Comparison of ENCODE assay signal across 31 cellular contexts in the genomic region with DNA sequence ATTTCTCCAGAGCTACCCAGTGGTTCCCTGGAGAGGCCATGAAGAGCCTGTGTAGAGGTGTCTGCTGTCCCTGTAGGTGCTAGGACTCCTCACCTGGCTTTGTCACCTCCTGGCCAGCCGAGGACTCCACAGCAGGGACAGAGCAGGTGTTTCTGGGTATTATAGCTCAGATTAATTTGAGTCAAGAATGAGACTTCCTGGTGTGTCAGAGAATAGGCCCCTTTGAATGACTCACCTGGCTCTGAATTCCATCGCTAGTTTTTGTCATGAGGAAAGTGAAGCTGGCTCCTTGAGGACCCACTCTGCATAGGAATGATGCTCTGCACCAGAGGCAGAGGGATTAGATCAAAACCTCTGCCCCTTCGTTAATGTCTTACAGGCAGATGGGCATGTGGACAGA.
DNase-seq lines count a peak whose midpoint lies in the region; ATAC-seq, FAIRE-seq and TF ChIP-seq lines count a peak whose summit lies in the region.
"Had no signal": no experiment of that assay in that cellular context is flagged by ENCODE, and none has a peak within 500 bp of the region (broad histone marks: within the 10 kb centered on the region; RNA-seq: fewer than 3 reads in every experiment).

No MANE protein-coding gene starts in this region.

- no peak for TF ChIP-seq EP300 in SK-N-SH (IDR thresholded peaks at IDR 0.05; ENCODE audit: borderline replicate concordance in 1 of 2, low read depth in 1 of 2, low read length in 1 of 2)
- TF ChIP-seq EP300 in esophagus muscularis mucosa (IDR thresholded peaks at IDR 0.05): no peak

- intact Hi-C loops in PC-9 (cut with micrococcal nuclease; ENCODE audit: unreplicated experiment) (no loop called here), esophagus muscularis mucosa (cut with DNase I) (no loop called here)

- no peak overlapping the region for H3K4me2 ChIP-seq in SK-N-SH
- no peak overlapping the region for H3K4me2 ChIP-seq in PC-9

- no peak for TF ChIP-seq RAD21 in SK-N-SH (IDR thresholded peaks at IDR 0.05; ENCODE audit: low read length)

- FAIRE-seq in urothelium cell line (lab: Jason Lieb, UNC): peak; percentile 9
- FAIRE-seq: HepG2, pancreas, small intestine had no signal

- H4K20me1 ChIP-seq in SK-N-SH (ENCODE audit: insufficient read depth) (peaks cover 10% of the 10 kb centered on the region; the same call in 1 of the 2 replicates), PC-9 (ENCODE audit: insufficient read depth) (0 out of 2 replicates have a peak, but pooled peaks cover 4% of the 10 kb centered on the region)

- no peaks in the 10 kb centered on the region for H3K27me3 ChIP-seq in SK-N-SH (ENCODE audit: insufficient read depth)
- H3K27me3 ChIP-seq in PC-9 (ENCODE audit: insufficient read depth, low read depth): no peaks in the 10 kb centered on the region
- peaks cover 0 to 29% (median 0%) of the 10 kb centered on the region in 4 donors for H3K27me3 ChIP-seq in esophagus muscularis mucosa
- H3K27me3 ChIP-seq: pancreas, thyroid gland had no signal

- BruUV-seq in PC-9 (replicated peaks; lab: Mats Ljungman, UMichigan): no TSS peak

- no peak for DNase-seq in SK-N-SH
- DNase-seq in PC-9: peak; percentile 30 to 78
- peak; percentile 64 for DNase-seq in esophagus muscularis mucosa (ENCODE audit: extremely low spot score)
- DNase-seq in urothelium cell line (ENCODE audit: low spot score): peak; percentile 21
- DNase-seq: activated CD4-positive, alpha-beta T cell treated with anti-CD3 and anti-CD28 coated beads for 48 hours; activated CD8-positive, alpha-beta memory T cell treated with anti-CD3 and anti-CD28 coated beads for 24 hours; activated gamma-delta T cell; activated T-cell treated with anti-CD3 and anti-CD28 coated beads, Interleukin-2, amount 50 U/mL, for 24 hours; CD4-positive, alpha-beta T cell; DMS 273 treated with DMSO at 0.1 percent for 48 hours; H9; NCI-H1092; NCI-H2029; NCI-H69; nephron progenitor cell; pancreas; retina; RPMI8226; small intestine; stimulated activated CD4-positive, alpha-beta T cell treated with anti-CD3 and anti-CD28 coated beads, Interleukin-1b, Interleukin-23, amount 100 ng/mL, for 48 hours; stimulated activated CD8-positive, alpha-beta memory T cell treated with anti-CD3 and anti-CD28 coated beads, Interleukin-4, amount 100 ng/mL, for 48 hours; stomach; thyroid gland; WERI-Rb-1 had no signal

- H3K4me3 ChIP-seq in SK-N-SH (ENCODE audit: low read depth in 2 of 2, low read length in 1 of 2) (no peak overlapping the region), PC-9 (no peak overlapping the region), esophagus muscularis mucosa (no peak overlapping the region)
- H3K4me3 ChIP-seq: pancreas, SK-N-MC, stomach, thyroid gland had no signal

- H2AFZ ChIP-seq in SK-N-SH (ENCODE audit: low read depth) (no peak overlapping the region), PC-9 (no peak overlapping the region)

- H3K9me3 ChIP-seq in SK-N-SH: no peaks in the 10 kb centered on the region
- no peaks in the 10 kb centered on the region for H3K9me3 ChIP-seq in PC-9 (ENCODE audit: insufficient read depth, low read depth)
- no peaks in the 10 kb centered on the region for H3K9me3 ChIP-seq in esophagus muscularis mucosa
- H3K9me3 ChIP-seq: pancreas, stomach, thyroid gland had no signal

- ATAC-seq in SK-N-SH treated with all-trans-retinoic acid at 6 μM for 48 hours (no peak), HG03159 (IDR thresholded peaks at IDR 0.05; ENCODE audit: unreplicated experiment) (no peak), GM19452 (IDR thresholded peaks at IDR 0.05; ENCODE audit: unreplicated experiment) (no peak), GM21529 (IDR thresholded peaks at IDR 0.05; ENCODE audit: unreplicated experiment) (no peak)
- ATAC-seq: HepG2, pancreas had no signal

- no peaks in the 10 kb centered on the region for H3K36me3 ChIP-seq in SK-N-SH (replicated peaks in 1 of 2; ENCODE audit: control insufficient read depth in 1 of 2, insufficient read depth in 2 of 2, low read length in 1 of 2)
- H3K36me3 ChIP-seq in PC-9 (ENCODE audit: low read depth): no peaks in the 10 kb centered on the region
- H3K36me3 ChIP-seq in esophagus muscularis mucosa: no peaks in the 10 kb centered on the region
- H3K36me3 ChIP-seq: pancreas, stomach, thyroid gland, WERI-Rb-1 had no signal

- H3K27ac ChIP-seq in SK-N-SH (ENCODE audit: low read depth in 2 of 2, low read length in 1 of 2) (no peak overlapping the region), PC-9 (no peak overlapping the region), esophagus muscularis mucosa (replicated peaks in 1 of 4) (no peak overlapping the region)
- H3K27ac ChIP-seq: HL-60, pancreas, SK-N-MC, stomach, WERI-Rb-1 had no signal

- peaks cover 3 to 21% of the 10 kb centered on the region in 2 experiments; a peak in 3 of 4 replicates for H3K4me1 ChIP-seq in SK-N-SH (ENCODE audit: control insufficient read depth in 1 of 2, insufficient read depth in 2 of 2, low read depth in 1 of 2, low read length in 1 of 2)
- H3K4me1 ChIP-seq in PC-9 (replicated peaks; ENCODE audit: insufficient read depth): peaks cover 16% of the 10 kb centered on the region
- no peaks in the 10 kb centered on the region for H3K4me1 ChIP-seq in esophagus muscularis mucosa
- H3K4me1 ChIP-seq: pancreas, stomach had no signal

- H3K79me2 ChIP-seq in SK-N-SH (ENCODE audit: insufficient read depth): no peaks in the 10 kb centered on the region; the same call in 1 of the 2 replicates
- H3K79me2 ChIP-seq in PC-9 (ENCODE audit: low read depth): peaks cover 39% of the 10 kb centered on the region

- no peak overlapping the region for H3K9ac ChIP-seq in SK-N-SH

- POLR2A ChIA-PET in SK-N-SH (lab: Yijun Ruan, JAX): no interaction called here
- POLR2A ChIA-PET in PC-9 (lab: Charles Lee; ENCODE audit: unreplicated experiment): interaction anchor here (0.5 kb wide), 2 partner anchors 9 to 228 kb away, joined by 3 to 5 read pairs; no protein-coding TSS in a partner anchor

- TF ChIP-seq CTCF in SK-N-SH (IDR thresholded peaks at IDR 0.05): no peak
- TF ChIP-seq CTCF in PC-9 (conservative IDR thresholded peaks at IDR 0.05): no peak
- TF ChIP-seq CTCF in esophagus muscularis mucosa (IDR thresholded peaks at IDR 0.05): no peak

- TF ChIP-seq POLR2A in esophagus muscularis mucosa (IDR thresholded peaks at IDR 0.05; ENCODE audit: low read depth): no peak

- H3K9me2 ChIP-seq in SK-N-SH (no peaks in the 10 kb centered on the region), PC-9 (ENCODE audit: insufficient read depth) (no peaks in the 10 kb centered on the region)

- H3F3A ChIP-seq in SK-N-SH (replicated peaks; ENCODE audit: insufficient read depth): no peaks in the 10 kb centered on the region
- H3F3A ChIP-seq in PC-9 (ENCODE audit: insufficient read depth, low read depth): peaks cover 10% of the 10 kb centered on the region

- 78% methylated on average over 3 of the region's 3 CpGs for WGBS in SK-N-SH (ENCODE audit: low lambda C conversion rate)
- 91% methylated on average over 3 of the region's 3 CpGs for WGBS in esophagus muscularis mucosa

- CTCF ChIA-PET in SK-N-SH (lab: Yijun Ruan, JAX) (no interaction called here), PC-9 (lab: Charles Lee) (interaction anchor here (1.2 kb wide), 1 partner anchor 73 kb away, joined by 3 read pairs; no protein-coding TSS in a partner anchor)

TF ChIP-seq in SK-N-SH, 30 proteins besides CTCF, POLR2A, EP300 and RAD21:
- no peak for TF ChIP-seq YY1 (IDR thresholded peaks at IDR 0.05; ENCODE audit: low read depth)
- TF ChIP-seq FOSL2 (IDR thresholded peaks at IDR 0.05; ENCODE audit: borderline replicate concordance, low read depth): peak; percentile 5; the same call in 1 of the 2 replicates
- TF ChIP-seq GATA2 (CRISPR knock-in tag; IDR thresholded peaks at IDR 0.05): no peak
- TF ChIP-seq PBX3 (IDR thresholded peaks at IDR 0.05): no peak

TF ChIP-seq in SK-N-SH treated with all-trans-retinoic acid at 6 μM for 48 hours, 23 proteins besides CTCF, POLR2A, EP300 and RAD21:
- TF ChIP-seq, protein P1, sequence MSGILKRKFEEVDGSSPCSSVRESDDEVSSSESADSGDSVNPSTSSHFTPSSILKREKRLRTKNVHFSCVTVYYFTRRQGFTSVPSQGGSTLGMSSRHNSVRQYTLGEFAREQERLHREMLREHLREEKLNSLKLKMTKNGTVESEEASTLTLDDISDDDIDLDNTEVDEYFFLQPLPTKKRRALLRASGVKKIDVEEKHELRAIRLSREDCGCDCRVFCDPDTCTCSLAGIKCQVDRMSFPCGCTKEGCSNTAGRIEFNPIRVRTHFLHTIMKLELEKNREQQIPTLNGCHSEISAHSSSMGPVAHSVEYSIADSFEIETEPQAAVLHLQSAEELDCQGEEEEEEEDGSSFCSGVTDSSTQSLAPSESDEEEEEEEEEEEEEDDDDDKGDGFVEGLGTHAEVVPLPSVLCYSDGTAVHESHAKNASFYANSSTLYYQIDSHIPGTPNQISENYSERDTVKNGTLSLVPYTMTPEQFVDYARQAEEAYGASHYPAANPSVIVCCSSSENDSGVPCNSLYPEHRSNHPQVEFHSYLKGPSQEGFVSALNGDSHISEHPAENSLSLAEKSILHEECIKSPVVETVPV (CRISPR knock-in tag; IDR thresholded peaks at IDR 0.05): no peak
- no peak for TF ChIP-seq ZNF8 (CRISPR knock-in tag; IDR thresholded peaks at IDR 0.05)
- no peak for TF ChIP-seq OSR1 (CRISPR knock-in tag; IDR thresholded peaks at IDR 0.05)
- TF ChIP-seq CSDC2 (CRISPR knock-in tag; IDR thresholded peaks at IDR 0.05): no peak
- TF ChIP-seq, protein P2, sequence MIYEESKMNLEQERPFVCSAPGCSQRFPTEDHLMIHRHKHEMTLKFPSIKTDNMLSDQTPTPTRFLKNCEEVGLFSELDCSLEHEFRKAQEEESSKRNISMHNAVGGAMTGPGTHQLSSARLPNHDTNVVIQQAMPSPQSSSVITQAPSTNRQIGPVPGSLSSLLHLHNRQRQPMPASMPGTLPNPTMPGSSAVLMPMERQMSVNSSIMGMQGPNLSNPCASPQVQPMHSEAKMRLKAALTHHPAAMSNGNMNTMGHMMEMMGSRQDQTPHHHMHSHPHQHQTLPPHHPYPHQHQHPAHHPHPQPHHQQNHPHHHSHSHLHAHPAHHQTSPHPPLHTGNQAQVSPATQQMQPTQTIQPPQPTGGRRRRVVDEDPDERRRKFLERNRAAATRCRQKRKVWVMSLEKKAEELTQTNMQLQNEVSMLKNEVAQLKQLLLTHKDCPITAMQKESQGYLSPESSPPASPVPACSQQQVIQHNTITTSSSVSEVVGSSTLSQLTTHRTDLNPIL (CRISPR knock-in tag; IDR thresholded peaks at IDR 0.05; ENCODE audit: low read depth): no peak
- no peak for TF ChIP-seq ISL1 (CRISPR knock-in tag; IDR thresholded peaks at IDR 0.05)
- TF ChIP-seq ZFP30 (CRISPR knock-in tag; IDR thresholded peaks at IDR 0.05): no peak
- TF ChIP-seq ZC3H10 (CRISPR knock-in tag; IDR thresholded peaks at IDR 0.05): no peak
- TF ChIP-seq BACH2 (CRISPR knock-in tag; IDR thresholded peaks at IDR 0.05; ENCODE audit: borderline replicate concordance): no peak
- TF ChIP-seq TCF4 (CRISPR knock-in tag; IDR thresholded peaks at IDR 0.05; ENCODE audit: borderline replicate concordance): no peak
- TF ChIP-seq PPARA (CRISPR knock-in tag; IDR thresholded peaks at IDR 0.05; ENCODE audit: borderline replicate concordance): no peak
- no peak for TF ChIP-seq ESRRG (CRISPR knock-in tag; IDR thresholded peaks at IDR 0.05)
